In the genomic region with DNA sequence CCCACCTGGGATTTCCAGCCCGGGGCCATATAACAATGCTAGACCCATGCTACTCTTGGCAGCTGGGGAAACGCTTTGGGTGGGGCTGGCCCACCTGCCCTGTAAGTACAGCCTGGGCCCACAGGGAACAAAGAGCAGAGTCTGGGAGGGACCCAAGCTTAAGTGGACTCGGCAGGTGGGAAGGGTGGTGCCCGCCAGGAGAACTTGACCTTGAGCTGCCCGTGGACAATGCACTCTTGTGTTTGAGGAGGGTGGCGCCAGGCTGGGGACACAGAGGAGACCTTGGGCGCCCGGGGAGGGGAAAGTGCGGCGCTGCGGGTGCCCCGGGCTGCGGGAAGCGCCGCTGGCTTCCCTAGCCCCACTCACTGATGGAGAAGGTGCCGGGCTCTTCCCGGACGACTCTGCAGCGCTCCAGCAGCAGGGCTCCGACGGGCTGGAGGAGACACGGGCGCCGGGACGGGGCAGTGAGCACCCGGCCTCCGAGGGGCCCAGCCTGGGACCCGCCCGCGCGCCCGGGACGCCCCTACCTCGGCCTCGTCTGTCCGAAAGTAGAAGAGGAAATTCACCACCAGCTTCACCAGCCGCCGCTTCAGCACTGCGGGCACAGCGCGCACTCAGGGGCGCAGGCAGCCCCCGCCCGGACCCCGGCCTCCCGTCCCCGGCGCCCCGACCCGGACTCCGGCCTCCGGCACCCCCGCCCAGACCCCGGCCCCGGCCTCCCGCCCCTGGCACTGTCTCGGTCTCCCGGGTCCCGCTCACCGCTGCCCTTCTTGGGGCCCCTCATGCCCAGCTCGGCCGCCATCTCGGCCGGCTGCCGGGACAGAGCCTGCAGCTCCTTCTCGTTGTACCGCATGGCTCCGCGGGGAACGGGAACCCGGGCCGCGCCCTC, we compare ENCODE assay signal across 6 cellular contexts. TPM values are rescaled to one million over a fixed set of nuclear protein-coding genes. Genes with fewer than 3 reads are reported as not detected.
DNase-seq lines count a peak whose midpoint lies in the region; ATAC-seq and TF ChIP-seq lines count a peak whose summit lies in the region.

No MANE protein-coding gene starts in this region.

- H3K36me3 ChIP-seq in Peyer's patch (peaks cover 0 to 23% (median 0%) of the 10 kb centered on the region in 3 donors), heart left ventricle (peaks cover 0 to 29% (median 21%) of the 10 kb centered on the region in 9 donors), thoracic aorta (peaks cover 9% of the 10 kb centered on the region)

- H3K9me3 ChIP-seq in Peyer's patch (no peaks in the 10 kb centered on the region), heart left ventricle (no peaks in the 10 kb centered on the region), thoracic aorta (no peaks in the 10 kb centered on the region)

- intact Hi-C loops in heart left ventricle (cut with DNase I): loop anchor here (1.0 to 10.0 kb wide), 22 partner anchors 34 to 159 kb away; a partner anchor contains a TSS

- DNase-seq in ELR (ENCODE audit: low read depth) (peak; percentile 38), Peyer's patch (peak in 2 of 3 donors; percentile 90 to 92), heart left ventricle (peak in 3 of 5 donors; percentile 42 to 64 (median 64)), thoracic aorta (ENCODE audit: low spot score) (no peak), NOMO-1 (lab: John Stamatoyannopoulos, UW; ENCODE audit: unreplicated experiment in 2 of 2) (no peak)

- H3K27ac ChIP-seq in Peyer's patch (peak overlapping the region; percentile 92 to 100 (median 97)), heart left ventricle (peak overlapping the region; percentile 92 to 100 (median 99)), thoracic aorta (peak overlapping the region; percentile 85 to 95)

- peaks cover 12 to 60% (median 30%) of the 10 kb centered on the region in 4 donors for H3K4me1 ChIP-seq in Peyer's patch
- H3K4me1 ChIP-seq in heart left ventricle: peaks cover 14 to 74% (median 47%) of the 10 kb centered on the region in 12 donors
- peaks cover 31 to 57% of the 10 kb centered on the region in 2 donors for H3K4me1 ChIP-seq in thoracic aorta (ENCODE audit: control insufficient read depth in 1 of 2, low read depth in 2 of 2)

- 0 to 1% (median 0%) methylated on average over 3 to 73 of the region's 73 CpGs for WGBS in heart left ventricle, 4 donors

- ATAC-seq in HG02678 (IDR thresholded peaks at IDR 0.05; ENCODE audit: unreplicated experiment) (peak; percentile 15), heart left ventricle (peak in 2 of 4 donors; percentile 4 to 14), thoracic aorta (ENCODE audit: insufficient number of reproducible peaks, low FRiP score, low read depth) (no peak)

- H3K27me3 ChIP-seq in Peyer's patch: no peaks in the 10 kb centered on the region
- H3K27me3 ChIP-seq in heart left ventricle: no peaks in the 10 kb centered on the region
- no peaks in the 10 kb centered on the region for H3K27me3 ChIP-seq in thoracic aorta (replicated peaks; ENCODE audit: insufficient read depth)

- TF ChIP-seq POLR2A in Peyer's patch (IDR thresholded peaks at IDR 0.05) (peak; percentile 85 to 92), heart left ventricle (IDR thresholded peaks at IDR 0.05) (peak in 1 of 2 donors; percentile 41)

- H3K4me3 ChIP-seq in Peyer's patch (peak overlapping the region; percentile 81 to 98 (median 86)), heart left ventricle (peak overlapping the region; percentile 72 to 98 (median 94)), thoracic aorta (peak overlapping the region; percentile 95)

- TF ChIP-seq CTCF in Peyer's patch (IDR thresholded peaks at IDR 0.05) (peak in 1 of 6 experiments; percentile 4), heart left ventricle (IDR thresholded peaks at IDR 0.05) (no peak), thoracic aorta (IDR thresholded peaks at IDR 0.05) (no peak)

RNA-seq across cellular contexts. Expression of a gene that starts 0.5 kb away (rescaled TPM):
- 100 to 1,000 TPM; 156 to 298 (median 227) TPM for total RNA-seq in Peyer's patch
- 10 to 100 TPM; 44.6 to 63.2 (median 46.5) TPM for total RNA-seq in heart left ventricle
- polyA plus RNA-seq in heart left ventricle: 10 to 100 TPM; 80.9 to 89.7 TPM
- total RNA-seq in thoracic aorta: 10 to 100 TPM; 26.3 to 46.2 TPM

RNA-seq across cellular contexts. Expression of a gene that starts 1.0 kb away (rescaled TPM):
- total RNA-seq in Peyer's patch: 100 to 1,000 TPM in 1 of 4 donors, 10 to 100 TPM in 3; 38.7 to 133 (median 72.3) TPM
- total RNA-seq in heart left ventricle: 10 to 100 TPM; 19.2 to 43.9 (median 28.6) TPM
- polyA plus RNA-seq in heart left ventricle: 10 to 100 TPM; 22.7 to 29.5 TPM
- 10 to 100 TPM; 23.8 to 43.7 TPM for total RNA-seq in thoracic aorta

RNA-seq across cellular contexts. Expression of a gene that starts 13.5 kb away (rescaled TPM):
- 1 to 10 TPM in 2 of 4 donors, under 1 TPM in 1, not detected in 1; 0.95 to 4.7 (median 1.6) TPM for total RNA-seq in Peyer's patch
- total RNA-seq in heart left ventricle: under 1 TPM in 5 of 9 donors, not detected in 4; 0.32 to 0.81 (median 0.57) TPM
- 1 to 10 TPM in 1 of 2 donors, under 1 TPM in 1; 0.10 to 1.1 TPM for polyA plus RNA-seq in heart left ventricle
- under 1 TPM; 0.92 to 0.95 TPM for total RNA-seq in thoracic aorta

RNA-seq across cellular contexts. Expression of a gene that starts 20.6 kb away (rescaled TPM):
- not detected for total RNA-seq in Peyer's patch
- total RNA-seq in heart left ventricle: under 1 TPM in 1 of 9 donors, not detected in 8; 0.25 TPM
- polyA plus RNA-seq in heart left ventricle: under 1 TPM in 1 of 2 donors, not detected in 1; 0.34 TPM
- total RNA-seq in thoracic aorta: not detected

RNA-seq across cellular contexts. Expression of a gene that starts 46.3 kb away (rescaled TPM):
- total RNA-seq in Peyer's patch: 1 to 10 TPM; 1.2 to 5.8 (median 2.6) TPM
- total RNA-seq in heart left ventricle: 1 to 10 TPM in 2 of 9 donors, under 1 TPM in 7; 0.11 to 1.6 (median 0.48) TPM
- polyA plus RNA-seq in heart left ventricle: under 1 TPM; 0.21 to 0.23 TPM
- total RNA-seq in thoracic aorta: 1 to 10 TPM; 1.2 to 3.0 TPM

Comparison
In these comparisons a context has a peak if more than half of its experiments do, and no peak if none do; other contexts are left out.
1. DNase-seq: peak in ELR (single experiment), Peyer's patch (2 of 3) and heart left ventricle (3 of 5); none in thoracic aorta (single experiment) and NOMO-1 (0 of 2).
2. Peak in every context shown above with its lines, with median percentiles within 50 percentile points of each other: H3K27ac ChIP-seq and H3K4me3 ChIP-seq.